ENCODE assay signal across 1 cellular context in the genomic region with DNA sequence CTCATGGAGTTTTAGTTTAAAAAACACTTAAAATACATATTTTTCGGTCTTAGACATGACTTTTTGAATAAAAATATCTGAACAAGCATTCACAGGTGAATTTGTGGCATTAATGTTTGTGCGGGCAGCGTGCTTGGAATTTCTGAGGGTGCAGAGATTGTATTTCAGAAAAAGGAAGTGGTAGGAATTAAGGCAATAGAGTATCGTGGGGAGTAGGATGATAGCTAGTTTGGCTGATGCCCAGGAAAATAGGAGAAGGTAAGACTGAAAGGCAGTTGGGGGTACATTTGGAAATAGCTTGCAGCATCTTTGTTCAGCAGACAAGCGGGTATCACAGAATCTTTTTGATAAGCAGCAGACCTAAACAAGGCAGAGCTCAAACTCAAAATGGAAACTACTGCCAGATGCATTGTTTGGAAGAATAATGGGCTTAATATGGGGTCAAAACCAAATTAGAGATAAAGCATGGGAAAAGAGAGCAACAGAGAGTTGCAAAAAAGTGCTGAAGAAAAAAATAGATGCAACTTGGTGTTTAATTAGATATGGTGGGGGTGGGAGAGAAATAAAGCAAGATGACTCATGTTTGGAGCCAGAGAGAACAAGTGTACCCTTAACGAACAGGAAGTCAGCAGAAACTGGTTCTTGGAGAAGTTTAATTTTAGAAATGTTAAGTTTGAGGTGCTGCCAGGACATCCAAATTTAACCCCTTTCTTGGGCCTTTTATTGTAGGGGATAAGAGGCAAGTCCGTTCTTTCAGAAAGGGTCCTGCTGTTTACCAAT.
TF ChIP-seq lines count a peak whose summit lies in the region.

No MANE protein-coding gene starts in this region.

TF ChIP-seq in endothelial cell of umbilical vein, 7 proteins besides CTCF, POLR2A, EP300 and RAD21:
- TF ChIP-seq GATA2 (IDR thresholded peaks at IDR 0.05; ENCODE audit: insufficient read depth, insufficient read length, low read depth, low read length) (no peak), FOS (IDR thresholded peaks at IDR 0.05; ENCODE audit: borderline replicate concordance, insufficient read depth, low read length) (peak; percentile 20)
TF ChIP-seq in endothelial cell of umbilical vein: peak in this region for 1.
